In genomic region chr16:56264609-56264972, GRCh38 we compare ENCODE assay signal across 25 cellular contexts.
DNase-seq lines count a peak whose midpoint lies in the region; ATAC-seq and TF ChIP-seq lines count a peak whose summit lies in the region.
"Had no signal": no experiment of that assay in that cellular context is flagged by ENCODE, and none has a peak within 500 bp of the region (broad histone marks: within the 10 kb centered on the region; RNA-seq: fewer than 3 reads in every experiment).

No MANE protein-coding gene starts in this region.

- H3K27me3 Mint-ChIP-seq in T-helper 17 cell (no peaks in the 10 kb centered on the region), glutamatergic neuron (ENCODE audit: unreplicated experiment) (peaks cover 15% of the 10 kb centered on the region), endothelial cell (ENCODE audit: unreplicated experiment) (no peaks in the 10 kb centered on the region)
- peaks cover 2% of the 10 kb centered on the region for H3K27me3 Mint-ChIP-seq in activated naive CD8-positive, alpha-beta T cell treated with anti-CD3 and anti-CD28 coated beads, Interleukin-2, amount 50 U/mL, for 24 hours

- H3K4me3 Mint-ChIP-seq in T-helper 17 cell (no peak overlapping the region), glutamatergic neuron (ENCODE audit: unreplicated experiment) (no peak overlapping the region), endothelial cell (ENCODE audit: unreplicated experiment) (no peak overlapping the region)
- H3K4me3 Mint-ChIP-seq in activated naive CD8-positive, alpha-beta T cell treated with anti-CD3 and anti-CD28 coated beads, Interleukin-2, amount 50 U/mL, for 24 hours = no peak overlapping the region

- TF ChIP-seq CTCF in glutamatergic neuron (IDR thresholded peaks at IDR 0.05; ENCODE audit: partially characterized antibody, unreplicated experiment) (no peak), endothelial cell (IDR thresholded peaks at IDR 0.05; ENCODE audit: unreplicated experiment) (no peak)

- ATAC-seq in T-helper 17 cell = no peak
- no peak for ATAC-seq in HG02970 (IDR thresholded peaks at IDR 0.05; ENCODE audit: low FRiP score, unreplicated experiment)
- ATAC-seq in activated naive CD8-positive, alpha-beta T cell treated with anti-CD3 and anti-CD28 coated beads, Interleukin-2, amount 50 U/mL, for 24 hours = no peak
- ATAC-seq: activated naive CD4-positive, alpha-beta T cell treated with anti-CD3 and anti-CD28 coated beads, Interleukin-2, amount 50 U/mL, for 72 hours had no signal

- H4K20me1 ChIP-seq in BLaER1 = no peaks in the 10 kb centered on the region

- no peak for DNase-seq in T-helper 17 cell
- no peak for DNase-seq in glutamatergic neuron
- no peak for DNase-seq in NCI-H774 (lab: John Stamatoyannopoulos, UW)
- no peak for DNase-seq in activated naive CD8-positive, alpha-beta T cell treated with anti-CD3 and anti-CD28 coated beads, Interleukin-2, amount 50 U/mL, for 24 hours
- no peak for DNase-seq in endothelial cell (ENCODE audit: low spot score)
- DNase-seq: activated CD4-positive, alpha-beta T cell treated with anti-CD3 and anti-CD28 coated beads, Interleukin-2, amount 50 U/mL, for 4 hours; EL; erythroblast; HCEC 1CT; mammary epithelial cell; NCI-H1105; NCI-H1930; RPMI8226; T-helper 2 cell had no signal

- peaks cover 74% of the 10 kb centered on the region for H3K4me1 ChIP-seq in BLaER1
- peaks cover 33% of the 10 kb centered on the region for H3K4me1 ChIP-seq in rectal smooth muscle tissue (ENCODE audit: control insufficient read depth, insufficient read depth, low read length)

- H3K4me1 Mint-ChIP-seq in T-helper 17 cell (peaks cover 44% of the 10 kb centered on the region), glutamatergic neuron (ENCODE audit: low read depth, unreplicated experiment) (peaks cover 64% of the 10 kb centered on the region), endothelial cell (ENCODE audit: unreplicated experiment) (peaks cover 9% of the 10 kb centered on the region)
- peaks cover 23% of the 10 kb centered on the region for H3K4me1 Mint-ChIP-seq in activated naive CD8-positive, alpha-beta T cell treated with anti-CD3 and anti-CD28 coated beads, Interleukin-2, amount 50 U/mL, for 24 hours

- H3K27ac Mint-ChIP-seq in T-helper 17 cell = peak overlapping the region; percentile 78
- peak overlapping the region; percentile 71 for H3K27ac Mint-ChIP-seq in glutamatergic neuron (ENCODE audit: unreplicated experiment)
- H3K27ac Mint-ChIP-seq in activated naive CD8-positive, alpha-beta T cell treated with anti-CD3 and anti-CD28 coated beads, Interleukin-2, amount 50 U/mL, for 24 hours = no peak overlapping the region
- H3K27ac Mint-ChIP-seq in endothelial cell (ENCODE audit: unreplicated experiment) = no peak overlapping the region
- H3K27ac Mint-ChIP-seq: activated naive CD4-positive, alpha-beta T cell treated with anti-CD3 and anti-CD28 coated beads, Interleukin-2, amount 50 U/mL, for 72 hours; activated T-helper 2 cell treated with anti-CD3 and anti-CD28 coated beads, Interferon-gamma antibody, Interleukin-2, Interleukin-4, amounts not matched to agents 10 μg/mL and 5 μg/mL and 100 μg/mL, durations not matched to agents 14 hours and 24 hours and 36 hours had no signal

- H3K36me3 ChIP-seq in BLaER1 = no peaks in the 10 kb centered on the region
- no peaks in the 10 kb centered on the region for H3K36me3 ChIP-seq in rectal smooth muscle tissue (ENCODE audit: control insufficient read depth, insufficient read depth, low read length)
- H3K36me3 ChIP-seq: ascending aorta, thoracic aorta had no signal

- H3K9me3 ChIP-seq in BLaER1 (no peaks in the 10 kb centered on the region), T-helper 17 cell (ENCODE audit: control insufficient read depth, low read length, poor library complexity, severe bottlenecking) (no peaks in the 10 kb centered on the region)
- H3K9me3 ChIP-seq: ascending aorta, thoracic aorta had no signal

- H3K4me2 ChIP-seq in BLaER1 = peak overlapping the region; percentile 36; the same call in 1 of the 2 replicates

- peaks cover 16% of the 10 kb centered on the region for H3K9me3 Mint-ChIP-seq in glutamatergic neuron (ENCODE audit: unreplicated experiment)
- H3K9me3 Mint-ChIP-seq in activated naive CD8-positive, alpha-beta T cell treated with anti-CD3 and anti-CD28 coated beads, Interleukin-2, amount 50 U/mL, for 24 hours = no peaks in the 10 kb centered on the region
- H3K9me3 Mint-ChIP-seq in endothelial cell (ENCODE audit: unreplicated experiment) = no peaks in the 10 kb centered on the region
- H3K9me3 Mint-ChIP-seq: activated naive CD4-positive, alpha-beta T cell treated with anti-CD3 and anti-CD28 coated beads, Interleukin-2, amount 50 U/mL, for 72 hours; activated T-helper 2 cell treated with anti-CD3 and anti-CD28 coated beads, Interferon-gamma antibody, Interleukin-2, Interleukin-4, amounts not matched to agents 10 μg/mL and 5 μg/mL and 100 μg/mL, durations not matched to agents 14 hours and 24 hours and 36 hours had no signal

- H3K9ac ChIP-seq in BLaER1 = no peak overlapping the region
- no peak overlapping the region for H3K9ac ChIP-seq in rectal smooth muscle tissue (ENCODE audit: low read length)

- no peaks in the 10 kb centered on the region for H3K27me3 ChIP-seq in BLaER1
- no peaks in the 10 kb centered on the region for H3K27me3 ChIP-seq in rectal smooth muscle tissue (ENCODE audit: control insufficient read depth, insufficient read depth, low read length)
- H3K27me3 ChIP-seq: ascending aorta had no signal

- H3K27ac ChIP-seq in BLaER1 (no peak overlapping the region), rectal smooth muscle tissue (ENCODE audit: low read depth, low read length) (peak overlapping the region; percentile 99)
- H3K27ac ChIP-seq: ascending aorta, C4-2B, SK-N-MC, thoracic aorta, WERI-Rb-1 had no signal

- H3K36me3 Mint-ChIP-seq in T-helper 17 cell (ENCODE audit: low read depth) (no peaks in the 10 kb centered on the region), glutamatergic neuron (ENCODE audit: unreplicated experiment) (no peaks in the 10 kb centered on the region), endothelial cell (ENCODE audit: low read depth, unreplicated experiment) (no peaks in the 10 kb centered on the region)
- no peaks in the 10 kb centered on the region for H3K36me3 Mint-ChIP-seq in activated naive CD8-positive, alpha-beta T cell treated with anti-CD3 and anti-CD28 coated beads, Interleukin-2, amount 50 U/mL, for 24 hours (ENCODE audit: low read depth)
- H3K36me3 Mint-ChIP-seq: activated naive CD4-positive, alpha-beta T cell treated with anti-CD3 and anti-CD28 coated beads, Interleukin-2, amount 50 U/mL, for 72 hours had no signal

- H3K4me3 ChIP-seq in BLaER1 = no peak overlapping the region
- no peak overlapping the region for H3K4me3 ChIP-seq in rectal smooth muscle tissue (ENCODE audit: low read length)
- H3K4me3 ChIP-seq: ascending aorta, SK-N-MC, skin epidermis, thoracic aorta had no signal

Comparison
In these comparisons a context has a peak if more than half of its experiments do, and no peak if none do; other contexts are left out.
1. H3K27ac Mint-ChIP-seq: peak in T-helper 17 cell (single experiment) and glutamatergic neuron (single experiment); none in activated naive CD8-positive, alpha-beta T cell treated with anti-CD3 and anti-CD28 coated beads, Interleukin-2, amount 50 U/mL, for 24 hours (single experiment) and endothelial cell (single experiment).